1 cellular context compared by ENCODE assay signal in the genomic region with DNA sequence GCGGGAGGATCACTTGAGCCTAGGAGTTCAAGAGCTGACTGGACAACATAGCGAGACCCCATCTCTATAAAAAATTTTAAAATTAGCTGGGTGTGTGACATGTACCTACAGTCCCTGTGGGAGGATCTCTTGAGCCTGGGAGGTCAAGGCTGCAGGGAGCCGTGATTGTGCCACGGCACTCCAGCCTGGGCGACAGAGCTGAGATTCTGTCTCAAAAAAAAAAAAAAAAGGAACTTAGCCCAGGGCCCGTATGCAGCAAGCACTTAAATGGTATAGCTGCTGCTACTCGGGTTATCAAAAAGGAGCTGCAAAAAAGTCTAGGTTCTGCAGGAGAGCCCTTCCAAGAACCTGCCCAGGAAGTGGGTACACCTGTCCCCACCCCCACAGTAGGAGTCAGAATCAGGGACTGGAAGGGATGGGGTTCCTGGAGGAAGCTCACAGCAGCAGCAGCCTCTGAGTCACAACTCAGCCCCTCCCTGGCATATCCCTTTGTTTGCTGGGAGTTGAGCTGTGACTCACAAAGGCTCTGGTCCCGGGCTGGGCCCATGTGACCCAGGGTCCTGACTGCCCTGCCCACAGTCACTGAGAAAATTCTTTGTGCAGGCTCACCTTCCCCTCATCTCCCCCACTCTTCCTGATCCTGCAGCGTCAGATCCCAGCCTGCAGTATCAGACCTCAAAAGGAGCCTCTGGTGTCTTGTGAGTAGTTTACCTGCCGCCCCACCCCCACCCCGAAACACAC.
TF ChIP-seq lines count a peak whose summit lies in the region.

A gene with protein sequence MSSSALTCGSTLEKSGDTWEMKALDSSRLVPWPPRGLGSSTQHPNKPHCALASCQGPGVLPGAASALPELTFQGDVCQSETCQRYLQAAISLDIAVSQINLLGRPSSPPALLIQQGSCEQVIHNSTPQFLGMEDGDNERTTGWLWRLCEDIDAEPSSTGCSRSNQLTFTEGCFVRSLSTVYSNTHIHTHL (plus strand): TSS at position 576 of the 741 bp plus-strand sequence. CDS start 13,031 bp downstream, outside the sequence.

TF ChIP-seq in H1, 55 proteins besides CTCF, POLR2A, EP300 and RAD21 (continued from another document):
- TF ChIP-seq TEAD4 (IDR thresholded peaks at IDR 0.05; ENCODE audit: low read depth, low read length) (0 out of 2 replicates have a peak, but pooled peaks have one; percentile 7), SP2 (IDR thresholded peaks at IDR 0.05; ENCODE audit: low read length) (no peak), BRCA1 (IDR thresholded peaks at IDR 0.05; ENCODE audit: low read depth, low read length) (no peak), CEBPB (IDR thresholded peaks at IDR 0.05; ENCODE audit: low read depth, low read length) (no peak), KDM5A (IDR thresholded peaks at IDR 0.05; ENCODE audit: low read length) (no peak), HDAC2 (IDR thresholded peaks at IDR 0.05; ENCODE audit: borderline replicate concordance in 1 of 2, low read depth in 2 of 2, low read length in 2 of 2) (0 out of 4 replicates have a peak, but pooled peaks of 1 of the 2 experiments have one; percentile 16), GTF2F1 (IDR thresholded peaks at IDR 0.05; ENCODE audit: borderline replicate concordance, low read depth, low read length) (0 out of 2 replicates have a peak, but pooled peaks have one; percentile 16), SAP30 (IDR thresholded peaks at IDR 0.05; ENCODE audit: insufficient read depth, insufficient replicate concordance, low read length) (no peak), NRF1 (IDR thresholded peaks at IDR 0.05; ENCODE audit: low read depth, low read length) (no peak), CHD1 (IDR thresholded peaks at IDR 0.05; ENCODE audit: low read depth, low read length) (no peak), EZH2 (IDR thresholded peaks at IDR 0.05; ENCODE audit: low read depth, low read length, severe bottlenecking) (no peak), PHF8 (conservative IDR thresholded peaks at IDR 0.05; ENCODE audit: low read depth, low read length) (no peak), RBBP5 (IDR thresholded peaks at IDR 0.05; ENCODE audit: borderline replicate concordance, low read depth, low read length) (peak; percentile 69; the same call in 1 of the 2 replicates), CBX8 (IDR thresholded peaks at IDR 0.05; ENCODE audit: borderline replicate concordance, low read depth, low read length) (no peak), SUZ12 (IDR thresholded peaks at IDR 0.05; ENCODE audit: low read length) (no peak), SIRT6 (IDR thresholded peaks at IDR 0.05; ENCODE audit: low read length) (no peak), SP1 (IDR thresholded peaks at IDR 0.05; ENCODE audit: low read depth, low read length) (peak; percentile 69), TCF12 (IDR thresholded peaks at IDR 0.05; ENCODE audit: low read depth, low read length) (no peak), JUN (IDR thresholded peaks at IDR 0.05; ENCODE audit: low read depth, low read length) (0 out of 2 replicates have a peak, but pooled peaks have one; percentile 23), RNF2 (IDR thresholded peaks at IDR 0.05; ENCODE audit: borderline replicate concordance, low read depth, low read length, missing control alignments, poor library complexity, severe bottlenecking) (no peak), SIX5 (IDR thresholded peaks at IDR 0.05; ENCODE audit: low read depth, low read length) (no peak), SP4 (IDR thresholded peaks at IDR 0.05; ENCODE audit: low read length) (no peak), POLR2AphosphoS5 (IDR thresholded peaks at IDR 0.05; ENCODE audit: low read depth, low read length) (peak; percentile 20; the same call in 1 of the 2 replicates), CREB1 (IDR thresholded peaks at IDR 0.05) (0 out of 2 replicates have a peak, but pooled peaks have one; percentile 35), SRF (IDR thresholded peaks at IDR 0.05; ENCODE audit: low read depth, low read length) (no peak), HDAC6 (IDR thresholded peaks at IDR 0.05; ENCODE audit: low read depth, low read length) (no peak), ASH2L (IDR thresholded peaks at IDR 0.05; ENCODE audit: low read length) (peak; percentile 67), FOSL1 (IDR thresholded peaks at IDR 0.05; ENCODE audit: insufficient read depth, low read depth, low read length) (no peak), RFX5 (IDR thresholded peaks at IDR 0.05; ENCODE audit: borderline replicate concordance, low read depth, low read length) (no peak), MAFK (IDR thresholded peaks at IDR 0.05; ENCODE audit: low read depth, low read length) (no peak), JUND (IDR thresholded peaks at IDR 0.05; ENCODE audit: low read length) (peak; percentile 95), BACH1 (IDR thresholded peaks at IDR 0.05; ENCODE audit: low read length) (peak; percentile 63), KDM4A (IDR thresholded peaks at IDR 0.05; ENCODE audit: low read depth, low read length, severe bottlenecking) (no peak), TAF1 (IDR thresholded peaks at IDR 0.05; ENCODE audit: low read depth, low read length) (no peak), CHD2 (IDR thresholded peaks at IDR 0.05; ENCODE audit: low read length) (no peak), BCL11A (IDR thresholded peaks at IDR 0.05; ENCODE audit: low read depth in 2 of 2, low read length in 2 of 2) (no peak)
- TF ChIP-seq, protein P1, sequence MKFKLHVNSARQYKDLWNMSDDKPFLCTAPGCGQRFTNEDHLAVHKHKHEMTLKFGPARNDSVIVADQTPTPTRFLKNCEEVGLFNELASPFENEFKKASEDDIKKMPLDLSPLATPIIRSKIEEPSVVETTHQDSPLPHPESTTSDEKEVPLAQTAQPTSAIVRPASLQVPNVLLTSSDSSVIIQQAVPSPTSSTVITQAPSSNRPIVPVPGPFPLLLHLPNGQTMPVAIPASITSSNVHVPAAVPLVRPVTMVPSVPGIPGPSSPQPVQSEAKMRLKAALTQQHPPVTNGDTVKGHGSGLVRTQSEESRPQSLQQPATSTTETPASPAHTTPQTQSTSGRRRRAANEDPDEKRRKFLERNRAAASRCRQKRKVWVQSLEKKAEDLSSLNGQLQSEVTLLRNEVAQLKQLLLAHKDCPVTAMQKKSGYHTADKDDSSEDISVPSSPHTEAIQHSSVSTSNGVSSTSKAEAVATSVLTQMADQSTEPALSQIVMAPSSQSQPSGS (IDR thresholded peaks at IDR 0.05; ENCODE audit: low read length), result no peak
- TF ChIP-seq, protein P2, sequence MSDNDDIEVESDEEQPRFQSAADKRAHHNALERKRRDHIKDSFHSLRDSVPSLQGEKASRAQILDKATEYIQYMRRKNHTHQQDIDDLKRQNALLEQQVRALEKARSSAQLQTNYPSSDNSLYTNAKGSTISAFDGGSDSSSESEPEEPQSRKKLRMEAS (IDR thresholded peaks at IDR 0.05), result peak; percentile 38; the same call in 1 of the 2 replicates
- TF ChIP-seq, protein P3, sequence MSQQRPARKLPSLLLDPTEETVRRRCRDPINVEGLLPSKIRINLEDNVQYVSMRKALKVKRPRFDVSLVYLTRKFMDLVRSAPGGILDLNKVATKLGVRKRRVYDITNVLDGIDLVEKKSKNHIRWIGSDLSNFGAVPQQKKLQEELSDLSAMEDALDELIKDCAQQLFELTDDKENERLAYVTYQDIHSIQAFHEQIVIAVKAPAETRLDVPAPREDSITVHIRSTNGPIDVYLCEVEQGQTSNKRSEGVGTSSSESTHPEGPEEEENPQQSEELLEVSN (IDR thresholded peaks at IDR 0.05), result no peak
- TF ChIP-seq, protein P4, sequence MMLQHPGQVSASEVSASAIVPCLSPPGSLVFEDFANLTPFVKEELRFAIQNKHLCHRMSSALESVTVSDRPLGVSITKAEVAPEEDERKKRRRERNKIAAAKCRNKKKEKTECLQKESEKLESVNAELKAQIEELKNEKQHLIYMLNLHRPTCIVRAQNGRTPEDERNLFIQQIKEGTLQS (IDR thresholded peaks at IDR 0.05; ENCODE audit: insufficient read depth, low read depth, low read length), result 0 out of 2 replicates have a peak, but pooled peaks have one; percentile 24
